Comparison of ENCODE assay signal across 19 cellular contexts in the genomic region with DNA sequence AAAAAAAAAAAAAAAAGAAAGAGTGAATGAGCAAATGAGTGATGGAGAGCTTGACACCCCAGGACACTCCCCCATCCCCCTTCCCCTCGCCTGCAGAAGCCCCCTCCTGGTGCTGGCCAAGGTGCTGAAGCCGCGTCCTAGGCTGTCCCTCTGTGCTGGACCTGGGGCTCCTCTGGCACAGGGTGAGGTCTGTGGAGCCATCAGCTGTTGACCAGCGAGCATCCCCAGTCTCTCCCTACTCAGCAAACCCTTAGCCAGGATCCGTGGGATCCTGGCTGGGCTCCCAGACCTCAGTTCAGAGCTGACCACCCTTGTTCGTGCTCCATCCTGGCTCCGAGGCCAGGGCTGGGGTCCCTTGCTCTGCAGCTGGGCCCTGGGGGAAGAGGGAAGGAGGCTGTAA. TPM values are rescaled to one million over a fixed set of nuclear protein-coding genes. Genes with fewer than 3 reads are reported as not detected.
A peak's percentile ranks its signal among the peaks of the same experiment; 100 is the strongest.
DNase-seq lines count a peak whose midpoint lies in the region; ATAC-seq and TF ChIP-seq lines count a peak whose summit lies in the region.
"Had no signal": no experiment of that assay in that cellular context is flagged by ENCODE, and none has a peak within 500 bp of the region (broad histone marks: within the 10 kb centered on the region; RNA-seq: fewer than 3 reads in every experiment).

No MANE protein-coding gene starts in this region.

- H3K4me1 Mint-ChIP-seq in activated CD4-positive, alpha-beta T cell treated with anti-CD3 and anti-CD28 coated beads for 36 hours: peaks cover 4% of the 10 kb centered on the region
- H3K4me1 Mint-ChIP-seq: activated naive CD8-positive, alpha-beta T cell treated with anti-CD3 and anti-CD28 coated beads, Interleukin-2, amount 10 ng/mL, durations not matched to agents 7 days and 5 days had no signal

- WGBS in psoas muscle, 3 donors: 14 to 26% (median 25%) methylated on average over 7 of the region's 7 CpGs

- H3K27me3 Mint-ChIP-seq in activated CD4-positive, alpha-beta T cell treated with anti-CD3 and anti-CD28 coated beads for 36 hours: peaks cover 39% of the 10 kb centered on the region

- no peak overlapping the region for H3K4me3 Mint-ChIP-seq in activated CD4-positive, alpha-beta T cell treated with anti-CD3 and anti-CD28 coated beads for 36 hours
- H3K4me3 Mint-ChIP-seq: activated CD8-positive, alpha-beta memory T cell treated with anti-CD3 and anti-CD28 coated beads, Interleukin-2, amount 10 ng/mL, durations not matched to agents 7 days and 5 days; activated naive CD8-positive, alpha-beta T cell treated with anti-CD3 and anti-CD28 coated beads, Interleukin-2, amount 10 ng/mL, durations not matched to agents 7 days and 5 days had no signal

- no peaks in the 10 kb centered on the region for H3K27me3 ChIP-seq in WERI-Rb-1 (ENCODE audit: insufficient read depth, low read depth, severe bottlenecking)
- H3K27me3 ChIP-seq in psoas muscle (ENCODE audit: insufficient read depth in 3 of 3, low read length in 2 of 3): peaks cover 0 to 52% (median 20%) of the 10 kb centered on the region in 3 donors

- TF ChIP-seq CTCF in WERI-Rb-1 (IDR thresholded peaks at IDR 0.05; ENCODE audit: low read depth, low read length) (no peak), psoas muscle (IDR thresholded peaks at IDR 0.05) (no peak)

- no peak overlapping the region for H3K27ac ChIP-seq in WERI-Rb-1
- H3K27ac ChIP-seq in psoas muscle: no peak overlapping the region
- H3K27ac ChIP-seq: body of pancreas had no signal

- H3K27ac Mint-ChIP-seq in activated CD4-positive, alpha-beta T cell treated with anti-CD3 and anti-CD28 coated beads for 36 hours: no peak overlapping the region
- H3K27ac Mint-ChIP-seq: activated CD8-positive, alpha-beta memory T cell treated with anti-CD3 and anti-CD28 coated beads, Interleukin-2, amount 10 ng/mL, durations not matched to agents 7 days and 5 days; activated naive CD8-positive, alpha-beta T cell treated with anti-CD3 and anti-CD28 coated beads, Interleukin-2, amount 10 ng/mL, durations not matched to agents 7 days and 5 days had no signal

- no peaks in the 10 kb centered on the region for H3K36me3 ChIP-seq in WERI-Rb-1
- H3K36me3 ChIP-seq in psoas muscle (ENCODE audit: insufficient read depth in 1 of 2, low read depth in 1 of 2): no peaks in the 10 kb centered on the region

- intact Hi-C loops in activated CD4-positive, alpha-beta T cell treated with anti-CD3 and anti-CD28 coated beads for 36 hours (cut with DNase I, micrococcal nuclease): no loop called here
- intact Hi-C loops in left colon (cut with DNase I, micrococcal nuclease) (no loop called here), psoas muscle (cut with DNase I) (loop anchor here in 1 of 2 donors (10.0 kb wide), 1 partner anchor 212 kb away; no protein-coding TSS in a partner anchor)

- POLR2A ChIA-PET in activated CD4-positive, alpha-beta T cell treated with anti-CD3 and anti-CD28 coated beads for 36 hours (lab: Charles Lee): interaction anchor here (0.7 kb wide), 1 partner anchor 253 kb away, joined by 3 read pairs; no protein-coding TSS in a partner anchor

- peak; percentile 6 for DNase-seq in activated CD4-positive, alpha-beta T cell treated with anti-CD3 and anti-CD28 coated beads for 36 hours
- DNase-seq in activated CD4-positive, alpha-beta T cell treated with anti-CD3 and anti-CD28 coated beads, Interleukin-2, amount 50 U/mL, for 48 hours: no peak
- peak; percentile 8 for DNase-seq in WERI-Rb-1
- peak; percentile 2 to 15 for DNase-seq in left colon
- DNase-seq in psoas muscle: peak; percentile 3 to 31
- DNase-seq in NCI-H2227 treated with DMSO at 0.1 percent for 48 hours (lab: John Stamatoyannopoulos, UW): no peak
- DNase-seq: activated CD4-positive, alpha-beta T cell treated with anti-CD3 and anti-CD28 coated beads for 1 hour; activated CD8-positive, alpha-beta memory T cell treated with anti-CD3 and anti-CD28 coated beads, Interleukin-2, amount 10 ng/mL, durations not matched to agents 7 days and 5 days; activated naive CD8-positive, alpha-beta T cell treated with anti-CD3 and anti-CD28 coated beads, Interleukin-2, amount 10 ng/mL, durations not matched to agents 7 days and 5 days; COR-L47; NCI-H1105; NCI-H2029 treated with DMSO at 0.1 percent for 48 hours; PC-3; stimulated activated CD4-positive, alpha-beta T cell treated with anti-CD3 and anti-CD28 coated beads, Interleukin-12 subunit alpha, Interleukin-12 subunit beta, amount 100 ng/mL, for 4 hours had no signal

- CTCF ChIA-PET in activated CD4-positive, alpha-beta T cell treated with anti-CD3 and anti-CD28 coated beads for 36 hours (lab: Charles Lee): interaction anchor here (0.6 to 1.7 kb wide), 3 partner anchors 56 to 1139 kb away, joined by 3 to 6 read pairs (median 6); no protein-coding TSS in a partner anchor

- H3K4me1 ChIP-seq in psoas muscle: peaks cover 7% of the 10 kb centered on the region

- H3K9me3 ChIP-seq in WERI-Rb-1 (ENCODE audit: severe bottlenecking) (peaks cover 7% of the 10 kb centered on the region), psoas muscle (peaks cover 9% of the 10 kb centered on the region)
- H3K9me3 ChIP-seq: body of pancreas had no signal

- peaks cover 2% of the 10 kb centered on the region for H3K36me3 Mint-ChIP-seq in activated CD4-positive, alpha-beta T cell treated with anti-CD3 and anti-CD28 coated beads for 36 hours (ENCODE audit: low read depth)
- H3K36me3 Mint-ChIP-seq: activated CD8-positive, alpha-beta memory T cell treated with anti-CD3 and anti-CD28 coated beads, Interleukin-2, amount 10 ng/mL, durations not matched to agents 7 days and 5 days had no signal

- H3K9me3 Mint-ChIP-seq in activated CD4-positive, alpha-beta T cell treated with anti-CD3 and anti-CD28 coated beads for 36 hours (ENCODE audit: low read depth): peaks cover 12% of the 10 kb centered on the region

- H3K4me3 ChIP-seq in WERI-Rb-1 (ENCODE audit: low read depth, low read length) (no peak overlapping the region), psoas muscle (no peak overlapping the region)
- H3K4me3 ChIP-seq: body of pancreas had no signal

- no peak for ATAC-seq in activated CD4-positive, alpha-beta T cell treated with anti-CD3 and anti-CD28 coated beads for 36 hours
- ATAC-seq in left colon (no peak), psoas muscle (no peak), HG02970 (IDR thresholded peaks at IDR 0.05; ENCODE audit: low FRiP score, unreplicated experiment) (no peak), GM19452 (IDR thresholded peaks at IDR 0.05; ENCODE audit: unreplicated experiment) (no peak)
- ATAC-seq: activated CD8-positive, alpha-beta memory T cell treated with anti-CD3 and anti-CD28 coated beads, Interleukin-2, amount 10 ng/mL, durations not matched to agents 7 days and 5 days; body of pancreas; PC-3 had no signal

RNA-seq across cellular contexts. Expression of a gene that starts 5.4 kb away (rescaled TPM):
- under 1 TPM; 0.21 to 0.28 TPM for total RNA-seq in activated CD4-positive, alpha-beta T cell treated with anti-CD3 and anti-CD28 coated beads for 36 hours
- total RNA-seq in left colon (1 to 10 TPM; 5.7 to 5.8 TPM), psoas muscle (1 to 10 TPM; 1.8 to 3.2 (median 2.3) TPM)
- 1 to 10 TPM in 2 of 3 donors, under 1 TPM in 1; 0.99 to 1.6 (median 1.4) TPM for polyA plus RNA-seq in psoas muscle

RNA-seq across cellular contexts. Expression of a gene that starts 47.5 kb away (rescaled TPM):
- not detected for total RNA-seq in activated CD4-positive, alpha-beta T cell treated with anti-CD3 and anti-CD28 coated beads for 36 hours
- total RNA-seq in left colon: 10 to 100 TPM in 1 of 2 donors, 1 to 10 TPM in 1; 9.4 to 60.8 TPM
- under 1 TPM in 3 of 4 donors, not detected in 1; 0.15 to 0.84 (median 0.51) TPM for total RNA-seq in psoas muscle
- under 1 TPM; 0.04 to 0.61 (median 0.06) TPM for polyA plus RNA-seq in psoas muscle
- total RNA-seq: A172; activated CD8-positive, alpha-beta memory T cell treated with anti-CD3 and anti-CD28 coated beads, Interleukin-2, amount 10 ng/mL, durations not matched to agents 7 days and 5 days; activated naive CD8-positive, alpha-beta T cell treated with anti-CD3 and anti-CD28 coated beads, Interleukin-2, amount 10 ng/mL, durations not matched to agents 7 days and 5 days; Daoy had no signal

Comparison
In these comparisons a context has a peak if more than half of its experiments do, and no peak if none do; other contexts are left out.
1. DNase-seq: peak in activated CD4-positive, alpha-beta T cell treated with anti-CD3 and anti-CD28 coated beads for 36 hours (single experiment), WERI-Rb-1 (single experiment), left colon (2 of 2) and psoas muscle (2 of 2); none in activated CD4-positive, alpha-beta T cell treated with anti-CD3 and anti-CD28 coated beads, Interleukin-2, amount 50 U/mL, for 48 hours (0 of 2) and NCI-H2227 treated with DMSO at 0.1 percent for 48 hours (single experiment).
2. RNA of a gene that starts 47.5 kb away (total RNA-seq): 9.4 to 60.8 TPM in left colon; 0.15 to 0.84 TPM in psoas muscle and not detected in activated CD4-positive, alpha-beta T cell treated with anti-CD3 and anti-CD28 coated beads for 36 hours; every median in the first group is over 4 times any median in the second.